1 cellular context compared by ENCODE assay signal in genomic region chr10:11245510-11245909, GRCh38.
TF ChIP-seq lines count a peak whose summit lies in the region.

No MANE protein-coding gene starts in this region.

TF ChIP-seq in GM12878, 131 proteins besides CTCF, POLR2A, EP300 and RAD21 (continued from another document and continues in another):
- TF ChIP-seq SKIL (IDR thresholded peaks at IDR 0.05; ENCODE audit: low read depth, poor library complexity, severe bottlenecking) (peak; percentile 13), BMI1 (IDR thresholded peaks at IDR 0.05; ENCODE audit: borderline replicate concordance) (no peak), BACH1 (IDR thresholded peaks at IDR 0.05; ENCODE audit: borderline replicate concordance) (peak; percentile 60; the same call in 1 of the 2 replicates), ZBTB40 (IDR thresholded peaks at IDR 0.05; ENCODE audit: borderline replicate concordance) (no peak), FOXM1 (IDR thresholded peaks at IDR 0.05; ENCODE audit: low read depth, low read length) (no peak), MXI1 (IDR thresholded peaks at IDR 0.05; ENCODE audit: low read depth, low read length) (no peak), SMC3 (IDR thresholded peaks at IDR 0.05; ENCODE audit: borderline replicate concordance, low read length) (0 out of 2 replicates have a peak, but pooled peaks have one; percentile 3), SIN3A (IDR thresholded peaks at IDR 0.05; ENCODE audit: low read depth, low read length) (no peak), ZNF384 (IDR thresholded peaks at IDR 0.05; ENCODE audit: borderline replicate concordance, low read depth, low read length) (no peak), WRNIP1 (IDR thresholded peaks at IDR 0.05; ENCODE audit: borderline replicate concordance, low read depth, low read length) (0 out of 2 replicates have a peak, but pooled peaks have one; percentile 92), CHD4 (IDR thresholded peaks at IDR 0.05) (no peak), RAD51 (IDR thresholded peaks at IDR 0.05) (no peak), KLF5 (IDR thresholded peaks at IDR 0.05; ENCODE audit: partially characterized antibody) (no peak), CHD2 (IDR thresholded peaks at IDR 0.05; ENCODE audit: borderline replicate concordance, low read depth, low read length) (peak; percentile 61; the same call in 1 of the 2 replicates), SIX5 (IDR thresholded peaks at IDR 0.05; ENCODE audit: low read depth, low read length, severe bottlenecking) (no peak), DPF2 (IDR thresholded peaks at IDR 0.05) (peak; percentile 70; the same call in 1 of the 2 replicates), REST (IDR thresholded peaks at IDR 0.05; ENCODE audit: low read depth, low read length) (0 out of 2 replicates have a peak, but pooled peaks have one; percentile 15), SREBF2 (IDR thresholded peaks at IDR 0.05; ENCODE audit: low read length) (no peak), MYC (IDR thresholded peaks at IDR 0.05; ENCODE audit: insufficient read depth, insufficient read length, insufficient replicate concordance, low read length, severe bottlenecking) (no peak), YY1 (IDR thresholded peaks at IDR 0.05; ENCODE audit: low read depth, low read length) (peak; percentile 7; the same call in 1 of the 2 replicates), RBBP5 (conservative IDR thresholded peaks at IDR 0.05) (no peak), SMAD1 (IDR thresholded peaks at IDR 0.05; ENCODE audit: low read depth, partially characterized antibody) (no peak), GABPA (IDR thresholded peaks at IDR 0.05; ENCODE audit: low read depth) (no peak), POLR2AphosphoS5 (IDR thresholded peaks at IDR 0.05; ENCODE audit: low read length) (peak; percentile 74), SMAD5 (IDR thresholded peaks at IDR 0.05; ENCODE audit: low read depth) (no peak), ZBTB33 (IDR thresholded peaks at IDR 0.05) (no peak), CBX5 (IDR thresholded peaks at IDR 0.05; ENCODE audit: low read depth) (no peak), IRF5 (IDR thresholded peaks at IDR 0.05; ENCODE audit: borderline replicate concordance) (no peak), ATF3 (IDR thresholded peaks at IDR 0.05; ENCODE audit: borderline replicate concordance, extremely low read depth, low read depth, low read length) (no peak), YBX1 (IDR thresholded peaks at IDR 0.05) (no peak), SPI1 (IDR thresholded peaks at IDR 0.05; ENCODE audit: borderline replicate concordance, insufficient read depth, low read depth, low read length) (no peak), ZNF24 (IDR thresholded peaks at IDR 0.05) (no peak), NR2F1 (conservative IDR thresholded peaks at IDR 0.05) (peak; percentile 72), POLR2AphosphoS2 (IDR thresholded peaks at IDR 0.05; ENCODE audit: low read depth, low read length) (no peak; the same call in none of the 2 replicates), CREB1 (IDR thresholded peaks at IDR 0.05; ENCODE audit: low read depth) (no peak), CHD1 (IDR thresholded peaks at IDR 0.05; ENCODE audit: low read depth, low read length) (no peak), E4F1 (IDR thresholded peaks at IDR 0.05; ENCODE audit: borderline replicate concordance, partially characterized antibody) (no peak), PKNOX1 (IDR thresholded peaks at IDR 0.05) (no peak; the same call in 1 of the 2 replicates), CEBPB (IDR thresholded peaks at IDR 0.05; ENCODE audit: borderline replicate concordance in 1 of 2, low read depth in 2 of 2, low read length in 2 of 2) (no peak)
